Comparison of ENCODE assay signal across 10 cellular contexts in the genomic region with DNA sequence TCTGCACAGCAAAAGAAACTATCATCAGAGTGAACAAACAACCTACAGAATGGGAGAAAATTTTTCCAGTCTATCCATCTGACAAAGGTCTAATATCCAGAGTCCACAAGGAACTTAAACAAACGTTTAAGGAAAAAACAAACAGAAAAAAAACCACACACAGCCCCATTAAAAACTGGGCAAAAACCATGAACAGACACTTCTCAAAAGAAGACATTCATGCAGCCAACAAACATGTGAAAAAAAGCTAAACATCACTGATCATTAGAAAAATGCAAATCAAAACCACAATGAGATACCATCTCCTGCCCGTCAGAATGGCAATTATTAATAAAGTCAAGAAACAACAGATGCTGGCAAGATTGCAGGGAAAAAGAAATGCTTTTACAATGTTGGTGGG. TPM values are rescaled to one million over a fixed set of nuclear protein-coding genes. Genes with fewer than 3 reads are reported as not detected.
"Had no signal": no experiment of that assay in that cellular context is flagged by ENCODE, and none has a peak within 500 bp of the region (broad histone marks: within the 10 kb centered on the region; RNA-seq: fewer than 3 reads in every experiment).

No MANE protein-coding gene starts in this region.

RNA-seq across cellular contexts. Expression of a gene that starts 16.6 kb away (rescaled TPM):
- total RNA-seq: astrocyte, bronchial epithelial cell, chondrocyte, dermis blood vessel endothelial cell, endothelial cell of umbilical vein, fibroblast of lung, fibroblast of villous mesenchyme, glomerular endothelial cell had no signal
- polyA plus RNA-seq: endothelial cell of umbilical vein, fibroblast of lung had no signal

RNA-seq across cellular contexts. Expression of a gene that starts 39.7 kb away (rescaled TPM):
- total RNA-seq: astrocyte, bronchial epithelial cell, chondrocyte, dermis blood vessel endothelial cell, endothelial cell of umbilical vein, fibroblast of lung, fibroblast of villous mesenchyme, glomerular endothelial cell, hepatocyte, WTC11 had no signal
- polyA plus RNA-seq: endothelial cell of umbilical vein, fibroblast of lung, hepatocyte had no signal
